31 cellular contexts compared by ENCODE assay signal in the genomic region with DNA sequence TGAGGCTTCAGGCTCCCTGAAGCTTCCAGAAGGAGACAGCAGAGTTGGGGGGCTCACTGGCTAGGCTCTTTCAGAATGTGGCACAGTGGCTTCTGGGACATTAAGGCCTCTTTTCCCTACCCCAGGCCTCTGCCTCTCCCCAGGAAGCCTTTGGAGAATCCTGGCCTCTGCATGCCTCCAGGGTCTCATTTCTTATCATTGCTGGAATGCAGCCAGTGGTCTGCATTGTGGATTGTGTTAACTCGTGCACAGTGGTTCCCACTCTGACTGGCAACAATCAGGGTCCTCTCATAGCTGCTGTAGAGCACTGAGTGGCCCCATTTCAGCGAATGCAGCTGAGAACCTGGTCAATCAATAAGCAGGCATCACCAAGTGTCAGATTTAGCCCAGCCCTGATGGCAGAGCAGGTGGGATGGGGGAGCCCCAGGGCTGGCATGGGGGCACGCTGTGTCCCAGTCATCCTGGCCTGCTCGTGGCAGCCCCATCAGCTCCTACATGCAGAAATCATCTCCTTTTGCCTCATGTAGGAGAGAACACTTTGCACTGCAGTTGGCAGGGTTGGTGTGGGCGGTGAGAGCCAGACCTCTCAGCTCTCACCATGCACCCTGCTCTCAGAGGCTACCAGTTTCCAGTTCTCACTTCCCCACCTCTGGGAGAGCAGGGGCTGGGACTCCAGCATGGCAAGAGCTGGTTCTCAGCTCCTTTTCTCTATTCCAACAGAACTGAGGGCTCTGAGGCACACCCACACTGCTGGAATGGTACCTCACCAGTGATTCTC. TPM values are rescaled to one million over a fixed set of nuclear protein-coding genes. Genes with fewer than 3 reads are reported as not detected.
A peak's percentile ranks its signal among the peaks of the same experiment; 100 is the strongest.
DNase-seq lines count a peak whose midpoint lies in the region; ATAC-seq and TF ChIP-seq lines count a peak whose summit lies in the region.
"Had no signal": no experiment of that assay in that cellular context is flagged by ENCODE, and none has a peak within 500 bp of the region (broad histone marks: within the 10 kb centered on the region; RNA-seq: fewer than 3 reads in every experiment).

No MANE protein-coding gene starts in this region.

- no peak overlapping the region for H2BK15ac ChIP-seq in H9 (ENCODE audit: low read depth, low read length)

- no peaks in the 10 kb centered on the region for H3K9me3 ChIP-seq in BE2C
- no peaks in the 10 kb centered on the region for H3K9me3 ChIP-seq in H9 (ENCODE audit: control insufficient read depth, low read depth, low read length)
- H3K9me3 ChIP-seq: upper lobe of left lung had no signal

- H2BK20ac ChIP-seq in H9 (ENCODE audit: low read depth, low read length, poor library complexity, severe bottlenecking): no peak overlapping the region

- H3K9ac ChIP-seq in H9 (ENCODE audit: extremely low read depth, insufficient read length, low read length): no peak overlapping the region

- ATAC-seq in HG02870 (IDR thresholded peaks at IDR 0.05; ENCODE audit: unreplicated experiment): no peak
- ATAC-seq: CD8-positive, alpha-beta T cell; HCT116; PC-3 had no signal

- H3K56ac ChIP-seq in H9 (ENCODE audit: insufficient read length, low read depth, low read length): no peak overlapping the region

- H3T11ph ChIP-seq in H9 (ENCODE audit: low read length): no peak overlapping the region

- H3K27ac Mint-ChIP-seq in H9 (0 out of 7 replicates have a peak overlapping the region, but pooled peaks of 1 of the 3 experiments have one; percentile 59), mesothelial cell of epicardium (peak overlapping the region; percentile 64)
- H3K27ac Mint-ChIP-seq: CD8-positive, alpha-beta T cell had no signal

- POLR2A ChIA-PET in HEK293T (lab: Yijun Ruan, JAX): interaction anchor here (0.9 kb wide), 1 partner anchor 8 kb away, joined by 3 read pairs; no protein-coding TSS in a partner anchor

- H3K23me2 ChIP-seq in H9 (ENCODE audit: insufficient read length, low read depth, low read length, poor library complexity, severe bottlenecking): no peaks in the 10 kb centered on the region

- no peak overlapping the region for H2BK5ac ChIP-seq in H9 (ENCODE audit: insufficient read length, low read length)

- H3K4me2 ChIP-seq in H9 (ENCODE audit: insufficient read depth, insufficient read length, low read length): no peak overlapping the region
- H3K4me2 ChIP-seq: hepatocyte had no signal

- no peak overlapping the region for H2BK12ac ChIP-seq in H9 (ENCODE audit: insufficient read length, low read depth, low read length)

- no peaks in the 10 kb centered on the region for H3K79me2 ChIP-seq in H9 (ENCODE audit: insufficient read depth, low read length)
- H3K79me2 ChIP-seq: hepatocyte had no signal

- no CpG with 5 or more reads among the region's 5 CpGs for WGBS in H9 (ENCODE audit: extremely low coverage, insufficient read length, low lambda C conversion rate)

- peak overlapping the region; percentile 48; the same call in 1 of the 2 replicates for H3K14ac ChIP-seq in H9 (ENCODE audit: insufficient read depth, low read length)

- peak; percentile 83 for DNase-seq in BE2C
- no peak for DNase-seq in H9
- DNase-seq in mesothelial cell of epicardium (ENCODE audit: low spot score in 2 of 2, unreplicated experiment in 2 of 2): no peak
- DNase-seq in stimulated activated CD4-positive, alpha-beta T cell treated with anti-CD3 and anti-CD28 coated beads, Interleukin-2, amount 100 ng/mL, for 48 hours: no peak
- no peak for DNase-seq in HEK293T (ENCODE audit: extremely low spot score)
- DNase-seq: activated CD4-positive, alpha-beta T cell treated with anti-CD3 and anti-CD28 coated beads for 4 hours; activated naive CD4-positive, alpha-beta T cell treated with Interleukin-2 at 50 U/mL for 16 hours; activated T-cell treated with anti-CD3 and anti-CD28 coated beads, Interleukin-2, amount 50 U/mL, for 48 hours; CD8-positive, alpha-beta T cell; DMS153; effector CD4-positive, alpha-beta T cell; erythroblast; foreskin fibroblast; GDM1; Karpas-422; NCI-H187 treated with DMSO at 0.1 percent for 48 hours; NCI-H226; NCI-H82; nucleus accumbens; PC-3; SIG-M5; upper lobe of left lung had no signal

- H3K4me3 Mint-ChIP-seq in H9 (no peak overlapping the region), mesothelial cell of epicardium (no peak overlapping the region)
- H3K4me3 Mint-ChIP-seq: CD8-positive, alpha-beta T cell; central memory CD8-positive, alpha-beta T cell had no signal

- H3K4ac ChIP-seq in H9 (ENCODE audit: low read depth, low read length): no peak overlapping the region

- no peaks in the 10 kb centered on the region for H3K36me3 ChIP-seq in BE2C
- H3K36me3 ChIP-seq: upper lobe of left lung had no signal

- H3K4me1 ChIP-seq in BE2C (peaks cover 35% of the 10 kb centered on the region), H9 (ENCODE audit: insufficient read depth, low read length) (peaks cover 8% of the 10 kb centered on the region; the same call in 1 of the 2 replicates)
- H3K4me1 ChIP-seq: upper lobe of left lung had no signal

- no peaks in the 10 kb centered on the region; the same call in 1 of the 2 replicates for H3K27me3 Mint-ChIP-seq in H9 (ENCODE audit: low read depth)
- H3K27me3 Mint-ChIP-seq in mesothelial cell of epicardium (ENCODE audit: low read depth): no peaks in the 10 kb centered on the region

- H3K27me3 ChIP-seq in BE2C: no peaks in the 10 kb centered on the region
- H3K27me3 ChIP-seq in H9 (ENCODE audit: insufficient read depth, low read length): no peaks in the 10 kb centered on the region
- H3K27me3 ChIP-seq: hepatocyte, upper lobe of left lung had no signal

- H4K91ac ChIP-seq in H9 (ENCODE audit: insufficient read length, low read depth, low read length): no peak overlapping the region

- TF ChIP-seq CTCF in BE2C (IDR thresholded peaks at IDR 0.05; ENCODE audit: low read depth, low read length) (no peak), H9 (conservative IDR thresholded peaks at IDR 0.05) (no peak), mesothelial cell of epicardium (IDR thresholded peaks at IDR 0.05; ENCODE audit: unreplicated experiment) (no peak)

- H3K18ac ChIP-seq in H9 (ENCODE audit: insufficient read length, low read depth, low read length): no peak overlapping the region

- peaks cover 28% of the 10 kb centered on the region in 2 experiments for H3K4me1 Mint-ChIP-seq in H9
- peaks cover 14% of the 10 kb centered on the region for H3K4me1 Mint-ChIP-seq in mesothelial cell of epicardium

- H4K20me1 ChIP-seq in H9 (ENCODE audit: control insufficient read depth, insufficient read depth, insufficient read length): no peaks in the 10 kb centered on the region

- H4K8ac ChIP-seq in H9 (replicated peaks; ENCODE audit: insufficient read length, low read depth, low read length): no peak overlapping the region

- no peak overlapping the region for H2BK120ac ChIP-seq in H9 (ENCODE audit: low read depth, low read length, poor library complexity, severe bottlenecking)

- no peak overlapping the region for H4K5ac ChIP-seq in H9 (ENCODE audit: insufficient read length, low read depth, low read length)

- no peak overlapping the region for H2AK5ac ChIP-seq in H9 (ENCODE audit: insufficient read length, low read length)

- H2AFZ ChIP-seq in H9 (ENCODE audit: low read length): no peak overlapping the region
- H2AFZ ChIP-seq: hepatocyte had no signal

- CTCF ChIA-PET in HEK293T (lab: Yijun Ruan, JAX): interaction anchor here (1.3 to 1.5 kb wide), 2 partner anchors 13 to 23 kb away, joined by 3 to 5 read pairs; partner anchors contain the start of gene ADORA1

- H3K9me3 Mint-ChIP-seq in H9 (peaks cover 4 to 8% of the 10 kb centered on the region in 2 experiments; a peak in 3 of 5 replicates), mesothelial cell of epicardium (no peaks in the 10 kb centered on the region)
- H3K9me3 Mint-ChIP-seq: central memory CD8-positive, alpha-beta T cell had no signal

- H3K79me1 ChIP-seq in H9 (ENCODE audit: insufficient read depth, low read depth, low read length, poor library complexity, severe bottlenecking): no peaks in the 10 kb centered on the region

- H3K4me3 ChIP-seq in BE2C (ENCODE audit: low read depth, low read length): no peak overlapping the region; the same call in 1 of the 2 replicates
- H3K4me3 ChIP-seq: hepatocyte, lung, upper lobe of left lung had no signal

- no peak overlapping the region for H3K27ac ChIP-seq in H9 (ENCODE audit: insufficient read length, low read depth, low read length)
- H3K27ac ChIP-seq in cingulate gyrus (ENCODE audit: low read depth, low read length): peak overlapping the region; percentile 60
- H3K27ac ChIP-seq: hepatocyte, upper lobe of left lung had no signal

- peaks cover 0 to 9% (median 2%) of the 10 kb centered on the region in 3 experiments; a peak in 3 of 7 replicates for H3K36me3 Mint-ChIP-seq in H9 (ENCODE audit: insufficient read depth in 1 of 3, low read depth in 3 of 3)
- no peaks in the 10 kb centered on the region for H3K36me3 Mint-ChIP-seq in mesothelial cell of epicardium
- H3K36me3 Mint-ChIP-seq: CD8-positive, alpha-beta T cell had no signal

- no peak overlapping the region for H3K23ac ChIP-seq in H9 (ENCODE audit: insufficient read length, low read depth, low read length)

TF ChIP-seq in HEK293T, 16 proteins besides CTCF, POLR2A, EP300 and RAD21:
- no peak for TF ChIP-seq ELF4 (IDR thresholded peaks at IDR 0.05)
- TF ChIP-seq SP1 (IDR thresholded peaks at IDR 0.05): no peak
- no peak for TF ChIP-seq LEF1 (IDR thresholded peaks at IDR 0.05; ENCODE audit: borderline replicate concordance)
- TF ChIP-seq ARNT (IDR thresholded peaks at IDR 0.05): no peak
- no peak for TF ChIP-seq TARDBP (IDR thresholded peaks at IDR 0.05)
- TF ChIP-seq SUZ12 (IDR thresholded peaks at IDR 0.05): no peak
- no peak for TF ChIP-seq FOXK2 (IDR thresholded peaks at IDR 0.05)
- TF ChIP-seq HDGF (IDR thresholded peaks at IDR 0.05; ENCODE audit: borderline replicate concordance): no peak
- no peak for TF ChIP-seq CTBP1 (IDR thresholded peaks at IDR 0.05; ENCODE audit: borderline replicate concordance)
- no peak for TF ChIP-seq FOXM1 (IDR thresholded peaks at IDR 0.05; ENCODE audit: borderline replicate concordance)
- no peak for TF ChIP-seq ZNF384 (IDR thresholded peaks at IDR 0.05)
- TF ChIP-seq FOXA1 (IDR thresholded peaks at IDR 0.05): no peak

RNA-seq across cellular contexts. Expression of gene ADORA1, which starts 13.4 kb away (rescaled TPM):
- polyA plus RNA-seq in BE2C (2012; ENCODE audit: insufficient read depth, insufficient read length, low read depth): 17.3 TPM
- 1.3 and 3.0 TPM in 2 replicates for total RNA-seq in H9 (2021)
- total RNA-seq in mesothelial cell of epicardium: 2.9 to 4.3 TPM (median 3.8 TPM) in 3 replicates
- total RNA-seq: CD8-positive, alpha-beta T cell; T-helper 1 cell treated with Interleukin-12 subunit alpha and Interleukin-12 subunit beta and Interleukin-4 antibody, amounts not matched to agents 30 ng/mL and 1 ng/mL, for 36 hours had no signal

RNA-seq across cellular contexts. Expression of gene MYBPH, which starts 34.7 kb away (rescaled TPM):
- not detected for polyA plus RNA-seq in BE2C (2012; ENCODE audit: insufficient read depth, insufficient read length, low read depth)
- total RNA-seq in H9 (2021) (not detected in 2 replicates), mesothelial cell of epicardium (not detected in 3 replicates)
- total RNA-seq: CD8-positive, alpha-beta T cell; hepatocyte; lung; PC-3; renal cortical epithelial cell; T-helper 1 cell treated with Interleukin-12 subunit alpha and Interleukin-12 subunit beta and Interleukin-4 antibody, amounts not matched to agents 30 ng/mL and 1 ng/mL, for 36 hours had no signal

RNA-seq across cellular contexts. Expression of gene CHI3L1, which starts 45.6 kb away (rescaled TPM):
- polyA plus RNA-seq in BE2C (2012; ENCODE audit: insufficient read depth, insufficient read length, low read depth): not detected
- total RNA-seq in H9 (2021): not detected in 2 replicates
- total RNA-seq in mesothelial cell of epicardium: 0.13 to 0.32 TPM (median 0.22 TPM) in 3 replicates
- total RNA-seq: CD8-positive, alpha-beta T cell; PC-3; T-helper 1 cell treated with Interleukin-12 subunit alpha and Interleukin-12 subunit beta and Interleukin-4 antibody, amounts not matched to agents 30 ng/mL and 1 ng/mL, for 36 hours had no signal

RNA-seq across cellular contexts. Expression of gene MYOG, which starts 55.1 kb away (rescaled TPM):
- polyA plus RNA-seq in BE2C (2012; ENCODE audit: insufficient read depth, insufficient read length, low read depth): not detected
- not detected in 2 replicates for total RNA-seq in H9 (2021)
- not detected in 3 replicates for total RNA-seq in mesothelial cell of epicardium
- total RNA-seq: CD8-positive, alpha-beta T cell; hepatocyte; lung; PC-3; renal cortical epithelial cell; T-helper 1 cell treated with Interleukin-12 subunit alpha and Interleukin-12 subunit beta and Interleukin-4 antibody, amounts not matched to agents 30 ng/mL and 1 ng/mL, for 36 hours; upper lobe of left lung had no signal
- polyA plus RNA-seq: AG04450, hepatocyte, lung had no signal
